In genomic region chr7:119545118-119545517, GRCh38 we compare ENCODE assay signal across 13 cellular contexts.
DNase-seq lines count a peak whose midpoint lies in the region; ATAC-seq, FAIRE-seq and TF ChIP-seq lines count a peak whose summit lies in the region.
"Had no signal": no experiment of that assay in that cellular context is flagged by ENCODE, and none has a peak within 500 bp of the region (broad histone marks: within the 10 kb centered on the region; RNA-seq: fewer than 3 reads in every experiment).

No MANE protein-coding gene starts in this region.

- no peaks in the 10 kb centered on the region for H3K79me2 ChIP-seq in fibroblast of lung (ENCODE audit: control insufficient read depth, insufficient read depth, low read length)

- no peak overlapping the region for H3K4me2 ChIP-seq in fibroblast of lung (ENCODE audit: extremely low read depth, insufficient read depth, low read length)
- H3K4me2 ChIP-seq in skeletal muscle satellite cell (ENCODE audit: low read length) = peak overlapping the region; percentile 19

- no peak for TF ChIP-seq CTCF in fibroblast of lung (conservative IDR thresholded peaks at IDR 0.05 in 1 of 2, IDR thresholded peaks at IDR 0.05 in 1 of 2; ENCODE audit: low read depth in 1 of 2, low read length in 2 of 2)

- no peak overlapping the region for H3K4me3 ChIP-seq in fibroblast of lung (replicated peaks in 1 of 4; ENCODE audit: control extremely low read depth in 1 of 4, insufficient read depth in 1 of 4, low read depth in 3 of 4, low read length in 4 of 4)
- H3K4me3 ChIP-seq in skeletal muscle satellite cell (ENCODE audit: low read length) = no peak overlapping the region
- H3K4me3 ChIP-seq: ovary, thoracic aorta had no signal

- H3K36me3 ChIP-seq in fibroblast of lung (ENCODE audit: control insufficient read depth, insufficient read depth, low read length) (no peaks in the 10 kb centered on the region), skeletal muscle satellite cell (ENCODE audit: insufficient read depth, low read length) (no peaks in the 10 kb centered on the region)
- H3K36me3 ChIP-seq: ovary, thoracic aorta had no signal

- no peak overlapping the region for H3K27ac ChIP-seq in fibroblast of lung (ENCODE audit: insufficient read depth, low read length)
- H3K27ac ChIP-seq: ovary, thoracic aorta had no signal

- H4K20me1 ChIP-seq in fibroblast of lung (ENCODE audit: control insufficient read depth, extremely low read depth, insufficient read depth, low read length) = no peaks in the 10 kb centered on the region

- no peaks in the 10 kb centered on the region for H3K9me3 ChIP-seq in fibroblast of lung (ENCODE audit: control insufficient read depth, insufficient read depth, low read depth, low read length)
- H3K9me3 ChIP-seq in skeletal muscle satellite cell (replicated peaks; ENCODE audit: low read length) = no peaks in the 10 kb centered on the region
- H3K9me3 ChIP-seq: ovary, thoracic aorta had no signal

- no peaks in the 10 kb centered on the region for H3K27me3 ChIP-seq in fibroblast of lung (ENCODE audit: control insufficient read depth, insufficient read depth, low read length)
- peaks cover 5% of the 10 kb centered on the region for H3K27me3 ChIP-seq in skeletal muscle satellite cell (ENCODE audit: control insufficient read depth, insufficient read depth, low read length)
- H3K27me3 ChIP-seq: ovary had no signal

- H3K9ac ChIP-seq in fibroblast of lung (ENCODE audit: insufficient read depth, low read length) (no peak overlapping the region), skeletal muscle satellite cell (ENCODE audit: low read depth, low read length) (no peak overlapping the region)

- H2AFZ ChIP-seq in fibroblast of lung (ENCODE audit: low read length) = no peak overlapping the region

- no peak for FAIRE-seq in RCC 7860 (lab: Jason Lieb, UNC)

- H3K4me1 ChIP-seq in fibroblast of lung (ENCODE audit: control insufficient read depth, extremely low read depth, insufficient read depth, low read length) (no peaks in the 10 kb centered on the region), skeletal muscle satellite cell (ENCODE audit: control insufficient read depth, insufficient read depth, low read length) (peaks cover 13% of the 10 kb centered on the region)

- ATAC-seq in HG03571 (IDR thresholded peaks at IDR 0.05; ENCODE audit: unreplicated experiment) (no peak), HG03095 (IDR thresholded peaks at IDR 0.05; ENCODE audit: unreplicated experiment) (no peak)

- DNase-seq in NCI-H510A treated with DMSO at 0.1 percent for 48 hours (lab: John Stamatoyannopoulos, UW) (peak; percentile 7), NCI-H510A (lab: John Stamatoyannopoulos, UW) (no peak), RCC 7860 (ENCODE audit: low spot score) (peak; percentile 47), fibroblast of lung (ENCODE audit: low read depth in 2 of 2) (peak; percentile 29 to 83), 8988T (no peak)
- DNase-seq: activated effector memory CD4-positive, alpha-beta T cell treated with Interleukin-2 at 50 U/mL for 16 hours; NCI-H1105; NCI-H526; ovary had no signal

Comparison
In these comparisons a context has a peak if more than half of its experiments do, and no peak if none do; other contexts are left out.
1. DNase-seq: peak in NCI-H510A treated with DMSO at 0.1 percent for 48 hours (single experiment), RCC 7860 (single experiment) and fibroblast of lung (2 of 2); none in NCI-H510A (single experiment) and 8988T (single experiment).